Comparison of ENCODE assay signal across 29 cellular contexts in the genomic region with DNA sequence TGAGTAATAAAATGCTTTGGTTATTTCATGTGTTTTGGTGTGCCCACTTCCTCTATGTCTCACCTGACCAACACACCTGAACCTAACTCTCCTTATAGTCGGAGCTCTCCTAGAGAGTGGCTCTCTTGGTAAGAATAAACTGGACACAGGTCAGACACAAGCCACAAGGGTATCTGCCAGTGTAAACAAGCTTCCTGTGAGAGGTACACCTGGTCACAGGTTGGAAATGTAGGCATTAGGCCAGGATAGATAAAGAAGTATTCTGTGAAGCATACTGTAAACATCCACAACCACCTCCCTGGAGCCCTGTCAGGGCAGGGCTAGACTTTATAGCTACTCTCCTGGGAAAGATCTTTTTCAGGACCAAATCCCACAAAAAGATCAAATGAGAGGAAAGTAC.
"Had no signal": no experiment of that assay in that cellular context is flagged by ENCODE, and none has a peak within 500 bp of the region (broad histone marks: within the 10 kb centered on the region; RNA-seq: fewer than 3 reads in every experiment).

No MANE protein-coding gene starts in this region.

- H3K27ac ChIP-seq: ascending aorta, Peyer's patch, RWPE1, SJCRH30 had no signal

- ATAC-seq: activated naive CD4-positive, alpha-beta T cell treated with anti-CD3 and anti-CD28 coated beads, Interleukin-2, amount 50 U/mL, for 72 hours; activated naive CD8-positive, alpha-beta T cell treated with anti-CD3 and anti-CD28 coated beads, Interleukin-2, amount 50 U/mL, for 24 hours; activated T-cell treated with anti-CD3 and anti-CD28 coated beads, Interleukin-2, amount 50 U/mL, for 4 hours; K562 had no signal

- H3K27me3 ChIP-seq: ascending aorta, Peyer's patch, SJCRH30 had no signal

- H3K9me3 ChIP-seq: ascending aorta, Peyer's patch, SK-N-SH had no signal

- H3K4me2 ChIP-seq: SK-N-SH had no signal

- H3K36me3 ChIP-seq: ascending aorta, Peyer's patch, SJCRH30 had no signal

- H3K4me1 ChIP-seq: ascending aorta, Peyer's patch, SJCRH30 had no signal

- DNase-seq: activated B cell treated with CpG ODN at 0.5 μM for 24 hours; activated CD4-positive, alpha-beta memory T cell treated with anti-CD3 and anti-CD28 coated beads for 36 hours; activated CD4-positive, alpha-beta T cell treated with anti-CD3 and anti-CD28 coated beads for 1 hour; activated CD4-positive, alpha-beta T cell treated with anti-CD3 and anti-CD28 coated beads, Interleukin-2, amount 10 ng/mL, durations not matched to agents 24 days and 14 days; activated CD8-positive, alpha-beta memory T cell treated with anti-CD3 and anti-CD28 coated beads for 24 hours; activated effector memory CD4-positive, alpha-beta T cell treated with anti-CD3 and anti-CD28 coated beads, Interleukin-2, amount 50 U/mL, for 16 hours; activated naive CD4-positive, alpha-beta T cell treated with Interleukin-2 at 50 U/mL for 16 hours; activated naive CD8-positive, alpha-beta T cell treated with anti-CD3 and anti-CD28 coated beads, Interleukin-2, amount 50 U/mL, for 24 hours; activated T-cell treated with anti-CD3 and anti-CD28 coated beads, Interleukin-2, amount 50 U/mL, for 4 hours; amniotic stem cell; Karpas-422; NCI-H1105 treated with DMSO at 0.1 percent for 48 hours; NCI-H1436 treated with DMSO at 0.1 percent for 48 hours; NCI-H187; NCI-H2171; NCI-H226; NCI-H526; NCI-H774; NK-92 treated with Interleukin-12 subunit alpha and Interleukin-12 subunit beta, amount 100 ng/mL, for 24 hours; OCI-M1; Peyer's patch; Right ventricle myocardium superior; SK-N-SH; T-helper 1 cell had no signal

- H3K9ac ChIP-seq: SK-N-SH had no signal

- H3K4me3 ChIP-seq: ascending aorta, K562, Peyer's patch, SJCRH30 had no signal
